ENCODE assay signal across 21 cellular contexts in genomic region chr12:4159851-4160250, GRCh38.
"Had no signal": no experiment of that assay in that cellular context is flagged by ENCODE, and none has a peak within 500 bp of the region (broad histone marks: within the 10 kb centered on the region; RNA-seq: fewer than 3 reads in every experiment).

No MANE protein-coding gene starts in this region.

- H3K9me3 ChIP-seq: right lobe of liver, thoracic aorta had no signal

- H3K27ac ChIP-seq: brain microvascular endothelial cell, dorsolateral prefrontal cortex, epithelial cell of prostate, hepatocyte, parathyroid adenoma, right lobe of liver, thoracic aorta, WERI-Rb-1 had no signal

- H3K27me3 ChIP-seq: brain microvascular endothelial cell, hepatocyte, right lobe of liver had no signal

- H3K27ac Mint-ChIP-seq: nephron had no signal

- H3K4me3 Mint-ChIP-seq: nephron had no signal

- ATAC-seq: left cardiac atrium had no signal

- DNase-seq: activated CD4-positive, alpha-beta T cell treated with anti-CD3 and anti-CD28 coated beads for 1 hour; activated CD8-positive, alpha-beta memory T cell treated with anti-CD3 and anti-CD28 coated beads for 24 hours; activated gamma-delta T cell; aorta; brain microvascular endothelial cell; central memory CD4-positive, alpha-beta T cell; dorsolateral prefrontal cortex; foreskin fibroblast; left cardiac atrium; right lobe of liver; SHP77 treated with DMSO at 0.1 percent for 48 hours; small intestine; stimulated activated CD4-positive, alpha-beta T cell treated with anti-CD3 and anti-CD28 coated beads, Interleukin-15, amount 100 ng/mL, for 24 hours; stimulated activated CD4-positive, alpha-beta T cell treated with anti-CD3 and anti-CD28 coated beads, Interleukin-2, amount 100 ng/mL, for 48 hours; WERI-Rb-1 had no signal

- H3K4me3 ChIP-seq: dorsolateral prefrontal cortex, hepatocyte, lung, right lobe of liver, thoracic aorta had no signal

- H3K4me1 ChIP-seq: parathyroid adenoma, right lobe of liver had no signal

- H3K9ac ChIP-seq: parathyroid adenoma had no signal

- H3K36me3 ChIP-seq: brain microvascular endothelial cell, right lobe of liver, thoracic aorta, WERI-Rb-1 had no signal
